Comparison of ENCODE assay signal across 1 cellular context in genomic region chr22:43955040-43955882, GRCh38.
TF ChIP-seq lines count a peak whose summit lies in the region.

SAMM50 (plus strand) TSS chr22:43955442; CDS start chr22:43955578, 136 bp downstream.

TF ChIP-seq in HepG2, 621 proteins besides CTCF, POLR2A, EP300 and RAD21 (continued from another document and continues in another):
- peak; percentile 99 for TF ChIP-seq THAP9 (CRISPR knock-in tag; IDR thresholded peaks at IDR 0.05; ENCODE audit: borderline replicate concordance)
- peak; percentile 90 for TF ChIP-seq SP4 (CRISPR knock-in tag; IDR thresholded peaks at IDR 0.05)
- TF ChIP-seq GMEB2 (CRISPR knock-in tag; IDR thresholded peaks at IDR 0.05; ENCODE audit: low read depth): peak; percentile 65; the same call in 1 of the 2 replicates
- TF ChIP-seq PAX8 (CRISPR knock-in tag; IDR thresholded peaks at IDR 0.05; ENCODE audit: borderline replicate concordance): 0 out of 2 replicates have a peak, but pooled peaks have one; percentile 30
- TF ChIP-seq MEIS2 (CRISPR knock-in tag; IDR thresholded peaks at IDR 0.05): no peak; the same call in 1 of the 2 replicates
- TF ChIP-seq ZNF772 (CRISPR knock-in tag; IDR thresholded peaks at IDR 0.05): peak; percentile 34; the same call in 1 of the 2 replicates
- TF ChIP-seq AHDC1 (CRISPR knock-in tag; IDR thresholded peaks at IDR 0.05; ENCODE audit: borderline replicate concordance): 0 out of 2 replicates have a peak, but pooled peaks have one; percentile 21
- no peak for TF ChIP-seq SOX6 (IDR thresholded peaks at IDR 0.05)
- TF ChIP-seq SOX6 (CRISPR knock-in tag; IDR thresholded peaks at IDR 0.05): peak; percentile 72
- 0 out of 2 replicates have a peak, but pooled peaks have one; percentile 23 for TF ChIP-seq CEBPB (IDR thresholded peaks at IDR 0.05; ENCODE audit: borderline replicate concordance, low read depth, low read length)
- TF ChIP-seq ZNF564 (CRISPR knock-in tag; IDR thresholded peaks at IDR 0.05): 0 out of 2 replicates have a peak, but pooled peaks have one; percentile 65
- TF ChIP-seq SIN3B (IDR thresholded peaks at IDR 0.05; ENCODE audit: low read length): no peak
- TF ChIP-seq CEBPG (CRISPR knock-in tag; IDR thresholded peaks at IDR 0.05): peak; percentile 59
- TF ChIP-seq SNAI1 (CRISPR knock-in tag; IDR thresholded peaks at IDR 0.05; ENCODE audit: borderline replicate concordance): peak; percentile 37; the same call in 1 of the 2 replicates
- TF ChIP-seq TARDBP (CRISPR knock-in tag; IDR thresholded peaks at IDR 0.05): peak; percentile 79; the same call in 1 of the 2 replicates
- TF ChIP-seq ZNF574 (CRISPR knock-in tag; IDR thresholded peaks at IDR 0.05): peak; percentile 96
- peak; percentile 16; the same call in 1 of the 2 replicates for TF ChIP-seq ATF1 (CRISPR knock-in tag; IDR thresholded peaks at IDR 0.05)
- peak; percentile 44 for TF ChIP-seq TAF15 (IDR thresholded peaks at IDR 0.05; ENCODE audit: low read depth, low read length, poor library complexity, severe bottlenecking)
- no peak for TF ChIP-seq TRIM24 (CRISPR knock-in tag; IDR thresholded peaks at IDR 0.05)
- TF ChIP-seq ZNF597 (CRISPR knock-in tag; IDR thresholded peaks at IDR 0.05): no peak
- TF ChIP-seq ZNF513 (CRISPR knock-in tag; conservative IDR thresholded peaks at IDR 0.05): no peak; the same call in 1 of the 2 replicates
- peak; percentile 79; the same call in 1 of the 2 replicates for TF ChIP-seq HOXA9 (CRISPR knock-in tag; IDR thresholded peaks at IDR 0.05; ENCODE audit: borderline replicate concordance)
- TF ChIP-seq PHF20 (CRISPR knock-in tag; IDR thresholded peaks at IDR 0.05): peak; percentile 97
- peak; percentile 68 for TF ChIP-seq HIC2 (CRISPR knock-in tag; IDR thresholded peaks at IDR 0.05; ENCODE audit: low read depth)
- TF ChIP-seq GABPB1 (CRISPR knock-in tag; IDR thresholded peaks at IDR 0.05): peak; percentile 100
- TF ChIP-seq KDM1A (CRISPR knock-in tag; IDR thresholded peaks at IDR 0.05): no peak
- TF ChIP-seq EHMT2 (IDR thresholded peaks at IDR 0.05; ENCODE audit: borderline replicate concordance, low read depth, low read length): no peak; the same call in 1 of the 2 replicates
- TF ChIP-seq ZNF510 (CRISPR knock-in tag; IDR thresholded peaks at IDR 0.05; ENCODE audit: low read depth): 0 out of 2 replicates have a peak, but pooled peaks have one; percentile 32
- TF ChIP-seq SKIL (CRISPR knock-in tag; IDR thresholded peaks at IDR 0.05; ENCODE audit: borderline replicate concordance): peak; percentile 74
- peak; percentile 19; the same call in 1 of the 2 replicates for TF ChIP-seq ZNF790 (CRISPR knock-in tag; IDR thresholded peaks at IDR 0.05; ENCODE audit: borderline replicate concordance)
- TF ChIP-seq SIN3A (IDR thresholded peaks at IDR 0.05; ENCODE audit: borderline replicate concordance, low read depth, low read length): 0 out of 2 replicates have a peak, but pooled peaks have one; percentile 72
- peak; percentile 67 for TF ChIP-seq AGO1 (IDR thresholded peaks at IDR 0.05; ENCODE audit: low read depth, low read length, poor library complexity, severe bottlenecking)
- TF ChIP-seq ZBTB49 (CRISPR knock-in tag; IDR thresholded peaks at IDR 0.05; ENCODE audit: borderline replicate concordance): no peak
